10 cellular contexts compared by ENCODE assay signal in the genomic region with DNA sequence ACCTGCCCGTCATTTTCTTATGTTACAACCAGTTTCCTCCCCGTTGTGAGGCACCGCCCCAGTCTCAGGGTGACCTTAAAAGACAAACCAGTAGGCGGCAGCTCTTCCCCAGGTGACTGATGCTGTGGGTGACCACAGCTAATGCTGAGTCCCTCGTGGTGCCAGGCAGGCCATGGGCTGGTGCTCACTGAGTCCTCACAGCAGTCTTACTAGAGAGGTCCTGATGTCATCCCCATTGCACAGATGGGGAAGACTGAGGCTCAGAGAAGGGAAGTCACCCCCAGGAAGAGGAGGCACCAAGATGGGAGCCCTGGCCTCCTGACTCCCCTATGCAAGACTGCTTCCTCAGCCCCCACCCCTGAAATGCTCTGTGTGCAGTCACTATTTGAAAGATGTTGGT. TPM values are rescaled to one million over a fixed set of nuclear protein-coding genes. Genes with fewer than 3 reads are reported as not detected.
DNase-seq lines count a peak whose midpoint lies in the region; ATAC-seq and TF ChIP-seq lines count a peak whose summit lies in the region.
"Had no signal": no experiment of that assay in that cellular context is flagged by ENCODE, and none has a peak within 500 bp of the region (broad histone marks: within the 10 kb centered on the region; RNA-seq: fewer than 3 reads in every experiment).

No MANE protein-coding gene starts in this region.

- peak; percentile 65 to 84 for ATAC-seq in activated CD4-positive, CD25-positive, alpha-beta regulatory T cell treated with anti-CD3 and anti-CD28 coated beads, Interleukin-2, amount 50 U/mL, for 24 hours
- peak; percentile 53 to 80 (median 77) for ATAC-seq in natural killer cell

- no peak for TF ChIP-seq POLR2A in sigmoid colon (IDR thresholded peaks at IDR 0.05)

- H3K9me3 ChIP-seq in sigmoid colon = no peaks in the 10 kb centered on the region

- WGBS in sigmoid colon, 2 donors = 15 to 49% methylated on average over 5 of the region's 5 CpGs

- DNase-seq in activated CD4-positive, CD25-positive, alpha-beta regulatory T cell (lab: John Stamatoyannopoulos, UW) = no peak
- DNase-seq in NAMALWA (ENCODE audit: low spot score) (peak; percentile 50), natural killer cell (no peak), AG20443 (ENCODE audit: low spot score) (no peak), sigmoid colon (no peak), dorsolateral prefrontal cortex (no peak)
- peak; percentile 73 for DNase-seq in activated CD4-positive, alpha-beta memory T cell treated with anti-CD3 and anti-CD28 coated beads, Interleukin-2, amount 10 ng/mL, durations not matched to agents 7 days and 5 days
- DNase-seq: NCI-H2029 treated with DMSO at 0.1 percent for 48 hours had no signal

- peak overlapping the region; percentile 24 for H3K27ac Mint-ChIP-seq in activated CD4-positive, alpha-beta memory T cell treated with anti-CD3 and anti-CD28 coated beads, Interleukin-2, amount 10 ng/mL, durations not matched to agents 7 days and 5 days
- H3K27ac Mint-ChIP-seq in natural killer cell = no peak overlapping the region

- no peak overlapping the region for H3K4me3 ChIP-seq in sigmoid colon
- H3K4me3 ChIP-seq in dorsolateral prefrontal cortex = no peak overlapping the region
- H3K4me3 ChIP-seq: skin epidermis had no signal

- intact Hi-C loops in natural killer cell (cut with micrococcal nuclease) (no loop called here), sigmoid colon (cut with DNase I) (no loop called here), dorsolateral prefrontal cortex (cut with DNase I) (no loop called here)

- POLR2A ChIA-PET in activated CD4-positive, alpha-beta memory T cell treated with anti-CD3 and anti-CD28 coated beads, Interleukin-2, amount 10 ng/mL, durations not matched to agents 7 days and 5 days (lab: Charles Lee) = interaction anchor here (1.9 kb wide), 1 partner anchor 27 kb away, joined by 5 read pairs; a partner anchor contains a TSS

- H3K27me3 Mint-ChIP-seq in activated CD4-positive, alpha-beta memory T cell treated with anti-CD3 and anti-CD28 coated beads, Interleukin-2, amount 10 ng/mL, durations not matched to agents 7 days and 5 days = no peaks in the 10 kb centered on the region
- no peaks in the 10 kb centered on the region for H3K27me3 Mint-ChIP-seq in natural killer cell (ENCODE audit: low read depth in 2 of 2)

- TF ChIP-seq CTCF in natural killer cell (IDR thresholded peaks at IDR 0.05) (no peak), sigmoid colon (IDR thresholded peaks at IDR 0.05) (no peak), dorsolateral prefrontal cortex (IDR thresholded peaks at IDR 0.05 in 54 of 56, conservative IDR thresholded peaks at IDR 0.05 in 2 of 56; ENCODE audit: low read depth in 1 of 56, partially characterized antibody in 56 of 56) (no peak)

- H3K27ac ChIP-seq in sigmoid colon (no peak overlapping the region), dorsolateral prefrontal cortex (no peak overlapping the region)
- H3K27ac ChIP-seq: skin epidermis had no signal

- H3K9me3 Mint-ChIP-seq in activated CD4-positive, alpha-beta memory T cell treated with anti-CD3 and anti-CD28 coated beads, Interleukin-2, amount 10 ng/mL, durations not matched to agents 7 days and 5 days = no peaks in the 10 kb centered on the region
- H3K9me3 Mint-ChIP-seq in natural killer cell = no peaks in the 10 kb centered on the region

- no peaks in the 10 kb centered on the region for H3K4me1 ChIP-seq in sigmoid colon

- no peaks in the 10 kb centered on the region for H3K36me3 ChIP-seq in sigmoid colon

- no peaks in the 10 kb centered on the region for H3K27me3 ChIP-seq in sigmoid colon
- H3K27me3 ChIP-seq in dorsolateral prefrontal cortex = no peaks in the 10 kb centered on the region

- H3K36me3 Mint-ChIP-seq in activated CD4-positive, alpha-beta memory T cell treated with anti-CD3 and anti-CD28 coated beads, Interleukin-2, amount 10 ng/mL, durations not matched to agents 7 days and 5 days (ENCODE audit: low read depth) = peaks cover 5% of the 10 kb centered on the region
- H3K36me3 Mint-ChIP-seq in natural killer cell = no peaks in the 10 kb centered on the region

- TF ChIP-seq EP300 in sigmoid colon (IDR thresholded peaks at IDR 0.05) = no peak

- H3K4me3 Mint-ChIP-seq in activated CD4-positive, alpha-beta memory T cell treated with anti-CD3 and anti-CD28 coated beads, Interleukin-2, amount 10 ng/mL, durations not matched to agents 7 days and 5 days = no peak overlapping the region
- H3K4me3 Mint-ChIP-seq in natural killer cell = no peak overlapping the region

- peaks cover 27% of the 10 kb centered on the region for H3K4me1 Mint-ChIP-seq in activated CD4-positive, alpha-beta memory T cell treated with anti-CD3 and anti-CD28 coated beads, Interleukin-2, amount 10 ng/mL, durations not matched to agents 7 days and 5 days
- H3K4me1 Mint-ChIP-seq in natural killer cell = peaks cover 20 to 28% of the 10 kb centered on the region in 2 donors

- CTCF ChIA-PET in activated CD4-positive, alpha-beta memory T cell treated with anti-CD3 and anti-CD28 coated beads, Interleukin-2, amount 10 ng/mL, durations not matched to agents 7 days and 5 days (lab: Charles Lee) = interaction anchor here (1.0 to 5.3 kb wide), 3 partner anchors 12 to 182 kb away, joined by 3 to 22 read pairs (median 3); a partner anchor contains a TSS

RNA-seq across cellular contexts. Expression of a gene that starts 1.0 kb away (rescaled TPM):
- total RNA-seq in activated CD4-positive, alpha-beta memory T cell treated with anti-CD3 and anti-CD28 coated beads, Interleukin-2, amount 10 ng/mL, durations not matched to agents 7 days and 5 days = not detected
- total RNA-seq in natural killer cell (not detected), sigmoid colon (not detected), dorsolateral prefrontal cortex (1 to 10 TPM in 12 of 120 experiments, under 1 TPM in 92, not detected in 16; 0.11 to 1.7 (median 0.55) TPM)
- polyA plus RNA-seq in sigmoid colon = under 1 TPM in 1 of 3 donors, not detected in 2; 0.12 TPM

RNA-seq across cellular contexts. Expression of a gene that starts 7.7 kb away (rescaled TPM):
- 10 to 100 TPM; 10.5 to 12.0 TPM for total RNA-seq in activated CD4-positive, alpha-beta memory T cell treated with anti-CD3 and anti-CD28 coated beads, Interleukin-2, amount 10 ng/mL, durations not matched to agents 7 days and 5 days
- total RNA-seq in natural killer cell (10 to 100 TPM in 2 of 3 donors, 1 to 10 TPM in 1; 6.9 to 11.5 (median 11.0) TPM), sigmoid colon (10 to 100 TPM in 3 of 4 donors, 1 to 10 TPM in 1; 8.9 to 25.8 (median 19.4) TPM), dorsolateral prefrontal cortex (10 to 100 TPM in 94 of 120 experiments, 1 to 10 TPM in 26; 4.2 to 19.6 (median 11.9) TPM)
- 10 to 100 TPM in 2 of 3 donors, 1 to 10 TPM in 1; 9.6 to 18.6 (median 10.4) TPM for polyA plus RNA-seq in sigmoid colon

RNA-seq across cellular contexts. Expression of a gene that starts 8.1 kb away (rescaled TPM):
- total RNA-seq in activated CD4-positive, alpha-beta memory T cell treated with anti-CD3 and anti-CD28 coated beads, Interleukin-2, amount 10 ng/mL, durations not matched to agents 7 days and 5 days = 1 to 10 TPM; 5.0 to 5.2 TPM
- total RNA-seq in natural killer cell (10 to 100 TPM; 15.5 to 23.0 (median 21.5) TPM), sigmoid colon (not detected), dorsolateral prefrontal cortex (1 to 10 TPM in 3 of 120 experiments, under 1 TPM in 107, not detected in 10; 0.15 to 1.4 (median 0.47) TPM)
- polyA plus RNA-seq in sigmoid colon = under 1 TPM in 1 of 3 donors, not detected in 2; 0.15 TPM

RNA-seq across cellular contexts. Expression of a gene that starts 27.3 kb away (rescaled TPM):
- 10 to 100 TPM; 20.6 to 23.3 TPM for total RNA-seq in activated CD4-positive, alpha-beta memory T cell treated with anti-CD3 and anti-CD28 coated beads, Interleukin-2, amount 10 ng/mL, durations not matched to agents 7 days and 5 days
- total RNA-seq in natural killer cell = 10 to 100 TPM; 20.9 to 27.8 (median 23.7) TPM
- 10 to 100 TPM in 1 of 4 donors, 1 to 10 TPM in 3; 6.1 to 10.4 (median 7.9) TPM for total RNA-seq in sigmoid colon
- 10 to 100 TPM; 12.6 to 26.4 (median 15.7) TPM for polyA plus RNA-seq in sigmoid colon
- 10 to 100 TPM in 101 of 120 experiments, 1 to 10 TPM in 19; 7.7 to 18.6 (median 12.5) TPM for total RNA-seq in dorsolateral prefrontal cortex

Comparison
In these comparisons a context has a peak if more than half of its experiments do, and no peak if none do; other contexts are left out.
1. DNase-seq: peak in NAMALWA (single experiment) and activated CD4-positive, alpha-beta memory T cell treated with anti-CD3 and anti-CD28 coated beads, Interleukin-2, amount 10 ng/mL, durations not matched to agents 7 days and 5 days (single experiment); none in activated CD4-positive, CD25-positive, alpha-beta regulatory T cell (0 of 4), natural killer cell (single experiment), AG20443 (single experiment), sigmoid colon (single experiment) and dorsolateral prefrontal cortex (0 of 10).